In genomic region chr11:67458266-67458665, GRCh38 we compare ENCODE assay signal across 21 cellular contexts.
A peak's percentile ranks its signal among the peaks of the same experiment; 100 is the strongest.
DNase-seq lines count a peak whose midpoint lies in the region; ATAC-seq and TF ChIP-seq lines count a peak whose summit lies in the region.
"Had no signal": no experiment of that assay in that cellular context is flagged by ENCODE, and none has a peak within 500 bp of the region (broad histone marks: within the 10 kb centered on the region; RNA-seq: fewer than 3 reads in every experiment).

No MANE protein-coding gene starts in this region.

- H3K4me1 Mint-ChIP-seq in memory B cell, result peaks cover 33% of the 10 kb centered on the region
- H3K4me1 Mint-ChIP-seq in stimulated activated memory B cell treated with anti-CD40 and anti-IgM and Interleukin-4, amounts not matched to agents 10 μg/mL and 1 μg/mL and 100 μg/mL, for 72 hours, result peaks cover 65% of the 10 kb centered on the region

- H3K36me3 ChIP-seq in DOHH2 (ENCODE audit: control insufficient read depth, low read length), result no peaks in the 10 kb centered on the region
- no peaks in the 10 kb centered on the region for H3K36me3 ChIP-seq in OCI-LY1 (ENCODE audit: insufficient read depth, low read length)

- no peak overlapping the region for H2AFZ ChIP-seq in OCI-LY1 (ENCODE audit: low read length)

- no peak for ATAC-seq in memory B cell (ENCODE audit: low read depth)
- ATAC-seq in stimulated activated memory B cell treated with anti-CD40 and anti-IgM and Interleukin-4, amounts not matched to agents 10 μg/mL and 1 μg/mL and 100 μg/mL, for 72 hours, result no peak

- H3K4me1 ChIP-seq in DOHH2 (ENCODE audit: control insufficient read depth, low read length), result peaks cover 47% of the 10 kb centered on the region
- H3K4me1 ChIP-seq in OCI-LY1 (ENCODE audit: insufficient read depth, low read length, severe bottlenecking), result peaks cover 39% of the 10 kb centered on the region

- no peak overlapping the region for H3K4me3 Mint-ChIP-seq in memory B cell
- no peak overlapping the region for H3K4me3 Mint-ChIP-seq in stimulated activated memory B cell treated with anti-CD40 and anti-IgM and Interleukin-4, amounts not matched to agents 10 μg/mL and 1 μg/mL and 100 μg/mL, for 72 hours

- H3K4me2 ChIP-seq in DOHH2 (ENCODE audit: low read length), result peak overlapping the region; percentile 71
- peak overlapping the region; percentile 79; the same call in 1 of the 2 replicates for H3K4me2 ChIP-seq in OCI-LY1 (ENCODE audit: low read length)

- no peaks in the 10 kb centered on the region for H3K36me3 Mint-ChIP-seq in memory B cell
- no peaks in the 10 kb centered on the region for H3K36me3 Mint-ChIP-seq in stimulated activated memory B cell treated with anti-CD40 and anti-IgM and Interleukin-4, amounts not matched to agents 10 μg/mL and 1 μg/mL and 100 μg/mL, for 72 hours
- H3K36me3 Mint-ChIP-seq: CD8-positive, alpha-beta memory T cell had no signal

- no peaks in the 10 kb centered on the region for H3K9me2 ChIP-seq in DOHH2 (replicated peaks; ENCODE audit: control insufficient read depth, low read length)
- H3K9me2 ChIP-seq in OCI-LY1 (ENCODE audit: low read depth, low read length), result no peaks in the 10 kb centered on the region

- DNase-seq in memory B cell (ENCODE audit: low spot score in 2 of 2) (no peak), hypothalamus (lab: John Stamatoyannopoulos, UW) (no peak), GM10266 (ENCODE audit: extremely low spot score) (no peak)
- DNase-seq in effector CD8-positive, alpha-beta T cell (lab: John Stamatoyannopoulos, UW), result no peak
- DNase-seq: C1 segment of cervical spinal cord; CD8-positive, alpha-beta memory T cell; DMS 273 treated with DMSO at 0.1 percent for 48 hours; DMS79; GF-D8; NCI-H1105 treated with DMSO at 0.1 percent for 48 hours; NCI-H146; NCI-H1930; NCI-H2107; NCI-H524 treated with DMSO at 0.1 percent for 48 hours; NCI-H774; RPMI8226; SHP77 treated with DMSO at 0.1 percent for 48 hours had no signal

- H3K27ac ChIP-seq in DOHH2 (ENCODE audit: low read depth, low read length), result peak overlapping the region; percentile 94
- peak overlapping the region; percentile 99 for H3K27ac ChIP-seq in OCI-LY1 (ENCODE audit: low read depth, low read length, poor library complexity, severe bottlenecking)
- H3K27ac ChIP-seq: HL-60 had no signal

- H3K27me3 Mint-ChIP-seq in memory B cell, result no peaks in the 10 kb centered on the region
- H3K27me3 Mint-ChIP-seq in stimulated activated memory B cell treated with anti-CD40 and anti-IgM and Interleukin-4, amounts not matched to agents 10 μg/mL and 1 μg/mL and 100 μg/mL, for 72 hours, result no peaks in the 10 kb centered on the region

- H3K27me3 ChIP-seq in DOHH2 (ENCODE audit: control insufficient read depth, low read length) (no peaks in the 10 kb centered on the region), OCI-LY1 (ENCODE audit: insufficient read depth, low read length) (no peaks in the 10 kb centered on the region)

- H3K79me2 ChIP-seq in DOHH2 (ENCODE audit: control insufficient read depth, low read length) (no peaks in the 10 kb centered on the region), OCI-LY1 (ENCODE audit: insufficient read depth, low read length) (no peaks in the 10 kb centered on the region)

- H3K9ac ChIP-seq in OCI-LY1 (ENCODE audit: low read length), result peak overlapping the region; percentile 64; the same call in 1 of the 2 replicates

- H3K4me3 ChIP-seq in DOHH2 (ENCODE audit: low read length) (peak overlapping the region; percentile 68), OCI-LY1 (ENCODE audit: low read depth, low read length, poor library complexity, severe bottlenecking) (no peak overlapping the region)

- peak overlapping the region; percentile 81 for H3K27ac Mint-ChIP-seq in memory B cell
- peak overlapping the region; percentile 91 for H3K27ac Mint-ChIP-seq in stimulated activated memory B cell treated with anti-CD40 and anti-IgM and Interleukin-4, amounts not matched to agents 10 μg/mL and 1 μg/mL and 100 μg/mL, for 72 hours

- no peaks in the 10 kb centered on the region for H4K20me1 ChIP-seq in DOHH2 (ENCODE audit: control insufficient read depth, insufficient read depth, low read depth, low read length)
- no peaks in the 10 kb centered on the region for H4K20me1 ChIP-seq in OCI-LY1 (ENCODE audit: insufficient read depth, low read length)

- no peaks in the 10 kb centered on the region for H3K9me3 ChIP-seq in DOHH2 (ENCODE audit: control insufficient read depth, insufficient read depth, low read length)
- no peaks in the 10 kb centered on the region for H3K9me3 ChIP-seq in OCI-LY1 (ENCODE audit: low read length)

- TF ChIP-seq CTCF in DOHH2 (IDR thresholded peaks at IDR 0.05; ENCODE audit: low read depth, low read length, poor library complexity, severe bottlenecking) (no peak), OCI-LY1 (IDR thresholded peaks at IDR 0.05; ENCODE audit: low read length) (no peak), GM10266 (IDR thresholded peaks at IDR 0.05; ENCODE audit: control insufficient read depth, insufficient read depth, low read depth, missing control alignments) (no peak)

- H3F3A ChIP-seq in DOHH2 (ENCODE audit: control insufficient read depth, insufficient read depth) (peaks cover 26% of the 10 kb centered on the region), OCI-LY1 (ENCODE audit: insufficient read depth, low read length) (peaks cover 11% of the 10 kb centered on the region; the same call in 1 of the 2 replicates)

- H3K9me3 Mint-ChIP-seq in memory B cell, result no peaks in the 10 kb centered on the region
- no peaks in the 10 kb centered on the region for H3K9me3 Mint-ChIP-seq in stimulated activated memory B cell treated with anti-CD40 and anti-IgM and Interleukin-4, amounts not matched to agents 10 μg/mL and 1 μg/mL and 100 μg/mL, for 72 hours
- H3K9me3 Mint-ChIP-seq: CD8-positive, alpha-beta memory T cell had no signal
